ENCODE assay signal across 26 cellular contexts in the genomic region with DNA sequence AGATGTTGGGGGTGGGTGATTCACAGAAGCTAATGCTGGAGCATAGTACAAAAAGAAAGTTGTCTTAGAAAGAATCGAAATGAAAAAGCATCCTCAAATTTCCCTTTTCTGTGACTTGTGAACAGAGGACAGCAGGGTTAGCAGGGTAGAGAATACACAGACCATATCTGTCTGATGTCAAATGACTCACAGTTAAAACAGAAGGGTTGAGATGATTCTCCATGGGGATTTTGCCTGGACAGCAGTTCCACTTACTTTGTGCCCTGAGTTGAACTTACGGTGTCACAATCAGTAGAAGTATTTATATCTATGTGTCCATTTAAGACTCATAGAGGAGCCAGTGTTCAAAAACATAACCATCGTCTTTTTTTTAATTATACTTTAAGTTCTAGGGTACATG.
"Had no signal": no experiment of that assay in that cellular context is flagged by ENCODE, and none has a peak within 500 bp of the region (broad histone marks: within the 10 kb centered on the region; RNA-seq: fewer than 3 reads in every experiment).

No MANE protein-coding gene starts in this region.

- H3K4me3 ChIP-seq: ascending aorta, heart left ventricle, pancreas, psoas muscle, spleen, suprapubic skin, tibial nerve had no signal

- DNase-seq: activated B cell treated with CpG ODN at 0.5 μM for 24 hours; activated CD4-positive, alpha-beta T cell treated with anti-CD3 and anti-CD28 coated beads for 36 hours; activated CD8-positive, alpha-beta memory T cell treated with anti-CD3 and anti-CD28 coated beads, Interleukin-2, amount 10 ng/mL, durations not matched to agents 7 days and 5 days; activated CD8-positive, alpha-beta T cell treated with anti-CD3 and anti-CD28 coated beads, Interleukin-2, amount 10 ng/mL, durations not matched to agents 7 days and 5 days; activated naive CD4-positive, alpha-beta T cell; activated T-cell treated with anti-CD3 and anti-CD28 coated beads, Interleukin-2, amount 50 U/mL, for 48 hours; caudate nucleus; cortex of kidney; effector memory CD8-positive, alpha-beta T cell; erythroblast; foreskin fibroblast; heart left ventricle; left cardiac atrium; left ventricle myocardium superior; naive thymus-derived CD4-positive, alpha-beta T cell; nucleus accumbens; pancreas; psoas muscle; spleen; stimulated activated naive CD4-positive, alpha-beta T cell; SW 1271; T-helper 17 cell; T1000 had no signal

- H3K27me3 ChIP-seq: ascending aorta, heart left ventricle, pancreas, spleen, suprapubic skin, tibial nerve had no signal

- H3K27ac ChIP-seq: ascending aorta, heart left ventricle, pancreas, psoas muscle, spleen, suprapubic skin, tibial nerve had no signal

- H3K9me3 ChIP-seq: ascending aorta, pancreas, psoas muscle, suprapubic skin had no signal

- H3K4me1 ChIP-seq: ascending aorta, heart left ventricle, pancreas, psoas muscle, spleen, suprapubic skin had no signal

- H3K36me3 ChIP-seq: ascending aorta, heart left ventricle, pancreas, spleen, suprapubic skin, tibial nerve had no signal
